10 cellular contexts compared by ENCODE assay signal in the genomic region with DNA sequence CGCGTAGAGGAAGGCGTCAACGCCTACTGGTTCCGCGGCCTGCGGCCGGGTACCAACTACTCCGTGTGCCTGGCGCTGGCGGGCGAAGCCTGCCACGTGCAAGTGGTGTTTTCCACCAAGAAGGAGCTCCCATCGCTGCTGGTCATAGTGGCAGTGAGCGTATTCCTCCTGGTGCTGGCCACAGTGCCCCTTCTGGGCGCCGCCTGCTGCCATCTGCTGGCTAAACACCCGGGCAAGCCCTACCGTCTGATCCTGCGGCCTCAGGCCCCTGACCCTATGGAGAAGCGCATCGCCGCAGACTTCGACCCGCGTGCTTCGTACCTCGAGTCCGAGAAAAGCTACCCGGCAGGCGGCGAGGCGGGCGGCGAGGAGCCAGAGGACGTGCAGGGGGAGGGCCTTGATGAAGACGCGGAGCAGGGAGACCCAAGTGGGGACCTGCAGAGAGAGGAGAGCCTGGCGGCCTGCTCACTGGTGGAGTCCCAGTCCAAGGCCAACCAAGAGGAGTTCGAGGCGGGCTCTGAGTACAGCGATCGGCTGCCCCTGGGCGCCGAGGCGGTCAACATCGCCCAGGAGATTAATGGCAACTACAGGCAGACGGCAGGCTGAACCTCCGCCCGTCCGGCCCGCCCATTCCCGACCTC. TPM values are rescaled to one million over a fixed set of nuclear protein-coding genes. Genes with fewer than 3 reads are reported as not detected.
A peak's percentile ranks its signal among the peaks of the same experiment; 100 is the strongest.
DNase-seq lines count a peak whose midpoint lies in the region; ATAC-seq, FAIRE-seq and TF ChIP-seq lines count a peak whose summit lies in the region.
"Had no signal": no experiment of that assay in that cellular context is flagged by ENCODE, and none has a peak within 500 bp of the region (broad histone marks: within the 10 kb centered on the region; RNA-seq: fewer than 3 reads in every experiment).

No MANE protein-coding gene starts in this region.

- ATAC-seq in lung (ENCODE audit: insufficient read depth, low FRiP score) (no peak), GM19351 (IDR thresholded peaks at IDR 0.05; ENCODE audit: unreplicated experiment) (no peak)
- no peak for ATAC-seq in stimulated activated memory B cell treated with anti-CD40 and anti-IgM and Interleukin-4, amounts not matched to agents 10 μg/mL and 1 μg/mL and 100 μg/mL, for 72 hours

- POLR2A ChIA-PET in AG04450 (lab: Yijun Ruan, JAX), result no interaction called here

- CTCF ChIA-PET in AG04450 (lab: Charles Lee), result interaction anchor here (1.0 to 1.9 kb wide), 12 partner anchors 11 to 188 kb away, joined by 3 to 12 read pairs (median 5); no protein-coding TSS in a partner anchor

- H3K4me3 ChIP-seq in AG04450 (ENCODE audit: low read depth, low read length) (no peak overlapping the region), H7 (ENCODE audit: insufficient read depth, low read depth, low read length) (peak overlapping the region; percentile 2; the same call in 1 of the 2 replicates), bronchial epithelial cell (ENCODE audit: low read depth, low read length) (no peak overlapping the region), lung (no peak overlapping the region)

- WGBS in lung, 2 donors, result 19 to 31% methylated on average over 47 to 53 of the region's 53 CpGs

- TF ChIP-seq CTCF in AG04450 (IDR thresholded peaks at IDR 0.05; ENCODE audit: low read depth, low read length) (peak; percentile 57), bronchial epithelial cell (IDR thresholded peaks at IDR 0.05; ENCODE audit: insufficient read depth, low read length, severe bottlenecking) (peak; percentile 74), lung (IDR thresholded peaks at IDR 0.05; ENCODE audit: control extremely low read depth, extremely low read depth) (peak; percentile 8)

- no peak for FAIRE-seq in bronchial epithelial cell (lab: Jason Lieb, UNC)

- no peaks in the 10 kb centered on the region for H3K9me3 Mint-ChIP-seq in stimulated activated memory B cell treated with anti-CD40 and anti-IgM and Interleukin-4, amounts not matched to agents 10 μg/mL and 1 μg/mL and 100 μg/mL, for 72 hours

- H3K4me1 ChIP-seq in lung (ENCODE audit: control insufficient read depth in 2 of 2, insufficient read depth in 2 of 2, low read length in 2 of 2), result peaks cover 0 to 18% of the 10 kb centered on the region in 2 donors

- H3K4me1 Mint-ChIP-seq in stimulated activated memory B cell treated with anti-CD40 and anti-IgM and Interleukin-4, amounts not matched to agents 10 μg/mL and 1 μg/mL and 100 μg/mL, for 72 hours, result peaks cover 39% of the 10 kb centered on the region

- H3K36me3 Mint-ChIP-seq in stimulated activated memory B cell treated with anti-CD40 and anti-IgM and Interleukin-4, amounts not matched to agents 10 μg/mL and 1 μg/mL and 100 μg/mL, for 72 hours, result no peaks in the 10 kb centered on the region

- H3K27me3 ChIP-seq in AG04450 (ENCODE audit: control insufficient read depth, insufficient read depth, low read length), result peaks cover 91% of the 10 kb centered on the region
- H3K27me3 ChIP-seq in H7 (ENCODE audit: control insufficient read depth, insufficient read depth, low read length), result peaks cover 83% of the 10 kb centered on the region
- H3K27me3 ChIP-seq in bronchial epithelial cell (ENCODE audit: control insufficient read depth, insufficient read depth, low read length), result peaks cover 73% of the 10 kb centered on the region
- H3K27me3 ChIP-seq in lung (ENCODE audit: control insufficient read depth, insufficient read depth), result peaks cover 8% of the 10 kb centered on the region

- H3K9me3 ChIP-seq in AG04450 (ENCODE audit: control insufficient read depth, insufficient read depth, low read length), result peaks cover 29% of the 10 kb centered on the region
- peaks cover 0 to 8% of the 10 kb centered on the region in 2 donors for H3K9me3 ChIP-seq in lung (ENCODE audit: control insufficient read depth in 2 of 2, insufficient read depth in 1 of 2, low read length in 1 of 2)

- no peak overlapping the region for H3K4me3 Mint-ChIP-seq in stimulated activated memory B cell treated with anti-CD40 and anti-IgM and Interleukin-4, amounts not matched to agents 10 μg/mL and 1 μg/mL and 100 μg/mL, for 72 hours

- no peak overlapping the region for H3K27ac Mint-ChIP-seq in stimulated activated memory B cell treated with anti-CD40 and anti-IgM and Interleukin-4, amounts not matched to agents 10 μg/mL and 1 μg/mL and 100 μg/mL, for 72 hours

- H3K27ac ChIP-seq in AG04450 (ENCODE audit: low read depth, low read length), result no peak overlapping the region
- no peak overlapping the region for H3K27ac ChIP-seq in lung (ENCODE audit: low read depth in 1 of 2, low read length in 1 of 2)

- peaks cover 98% of the 10 kb centered on the region for H3K27me3 Mint-ChIP-seq in stimulated activated memory B cell treated with anti-CD40 and anti-IgM and Interleukin-4, amounts not matched to agents 10 μg/mL and 1 μg/mL and 100 μg/mL, for 72 hours

- H3K36me3 ChIP-seq in H7 (replicated peaks; ENCODE audit: control insufficient read depth, insufficient read depth, low read length), result no peaks in the 10 kb centered on the region
- no peaks in the 10 kb centered on the region for H3K36me3 ChIP-seq in bronchial epithelial cell (ENCODE audit: control insufficient read depth, insufficient read depth, low read length)
- no peaks in the 10 kb centered on the region for H3K36me3 ChIP-seq in lung (ENCODE audit: control insufficient read depth in 2 of 2, insufficient read depth in 2 of 2, low read length in 2 of 2)

- DNase-seq in AG04450 (ENCODE audit: low read depth, low spot score) (no peak), H7 (peak; percentile 91), bronchial epithelial cell (ENCODE audit: low read depth) (peak; percentile 25), lung (ENCODE audit: low spot score) (no peak), DMS 273 (lab: John Stamatoyannopoulos, UW; ENCODE audit: unreplicated experiment) (no peak), DMS 273 treated with DMSO at 0.1 percent for 48 hours (lab: John Stamatoyannopoulos, UW) (no peak)

RNA-seq across cellular contexts. Expression of a gene that starts 4.1 kb away (rescaled TPM):
- polyA plus RNA-seq in AG04450 (2011; rRNA removed) (not detected in 2 replicates), lung (under 1 TPM; 0.31 to 0.51 TPM)
- not detected in 2 replicates for polyA minus RNA-seq in AG04450 (2011; rRNA and poly(A)+ RNA removed)
- total RNA-seq in H7 (2014; rRNA removed; shearing (Covaris generic)), result 5.7 and 6.3 TPM in 2 replicates
- total RNA-seq in bronchial epithelial cell (not detected in 2 replicates), lung (10 to 100 TPM in 1 of 2 donors, under 1 TPM in 1; 0.31 to 10.2 TPM)
- total RNA-seq: activated CD8-positive, alpha-beta memory T cell treated with anti-CD3 and anti-CD28 coated beads for 36 hours; pulmonary artery endothelial cell had no signal

RNA-seq across cellular contexts. Expression of a gene that starts 39.0 kb away (rescaled TPM):
- polyA plus RNA-seq in AG04450 (2011; rRNA removed) (2.3 and 3.0 TPM in 2 replicates), lung (10 to 100 TPM in 1 of 2 donors, 1 to 10 TPM in 1; 2.8 to 13.8 TPM)
- polyA minus RNA-seq in AG04450 (2011; rRNA and poly(A)+ RNA removed), result 0.96 and 1.0 TPM in 2 replicates
- total RNA-seq in H7 (2014; rRNA removed; shearing (Covaris generic)), result 15.1 and 20.5 TPM in 2 replicates
- total RNA-seq in bronchial epithelial cell (0.26 and 0.53 TPM in 2 replicates), lung (10 to 100 TPM; 14.6 to 30.4 TPM)
- total RNA-seq: activated CD8-positive, alpha-beta memory T cell treated with anti-CD3 and anti-CD28 coated beads for 36 hours; pulmonary artery endothelial cell had no signal

RNA-seq across cellular contexts. Expression of a gene that starts 52.2 kb away (rescaled TPM):
- not detected in 2 replicates for polyA plus RNA-seq in AG04450 (2011; rRNA removed)
- polyA minus RNA-seq in AG04450 (2011; rRNA and poly(A)+ RNA removed), result not detected in 2 replicates
- 2.2 and 4.7 TPM in 2 replicates for total RNA-seq in H7 (2014; rRNA removed; shearing (Covaris generic))
- 0.13 TPM in 1 of 2 replicates, not detected in the other for total RNA-seq in bronchial epithelial cell
- total RNA-seq in lung, result under 1 TPM in 1 of 2 donors, not detected in 1; 0.14 TPM
- under 1 TPM in 1 of 2 donors, not detected in 1; 0.03 TPM for polyA plus RNA-seq in lung
- total RNA-seq: activated CD8-positive, alpha-beta memory T cell treated with anti-CD3 and anti-CD28 coated beads for 36 hours; pulmonary artery endothelial cell had no signal

Comparison
In these comparisons a context has a peak if more than half of its experiments do, and no peak if none do; other contexts are left out.
1. DNase-seq: peak in H7 (single experiment) and bronchial epithelial cell (single experiment); none in AG04450 (single experiment), lung (single experiment), DMS 273 (single experiment) and DMS 273 treated with DMSO at 0.1 percent for 48 hours (single experiment).
2. CTCF ChIP-seq: peak in every context shown above with its lines; median percentile 74 in bronchial epithelial cell; 57 in AG04450; 8 in lung.
3. RNA of a gene that starts 39.0 kb away (total RNA-seq): 14.6 to 30.4 TPM in lung and 15.1 to 20.5 TPM in H7; 0.26 to 0.53 TPM in bronchial epithelial cell; every median in the first group is over 10 times any median in the second.